27 cellular contexts compared by ENCODE assay signal in genomic region chr6:56343295-56343694, GRCh38.
"Had no signal": no experiment of that assay in that cellular context is flagged by ENCODE, and none has a peak within 500 bp of the region (broad histone marks: within the 10 kb centered on the region; RNA-seq: fewer than 3 reads in every experiment).

No MANE protein-coding gene starts in this region.

- H3K4me3 ChIP-seq: esophagus muscularis mucosa, heart left ventricle, pancreas, prostate gland, skin epidermis, uterus had no signal

- H3K27me3 ChIP-seq: esophagus muscularis mucosa, foreskin keratinocyte, heart left ventricle, pancreas, uterus had no signal

- H3K9me3 ChIP-seq: esophagus muscularis mucosa, heart left ventricle, pancreas, prostate gland, uterus had no signal

- ATAC-seq: activated CD8-positive, alpha-beta T cell treated with anti-CD3 and anti-CD28 coated beads for 36 hours; activated naive CD4-positive, alpha-beta T cell treated with anti-CD3 and anti-CD28 coated beads, Interleukin-2, amount 50 U/mL, for 72 hours; foreskin keratinocyte; heart left ventricle; left colon; naive thymus-derived CD4-positive, alpha-beta T cell; pancreas; sciatic nerve; stimulated activated naive CD8-positive, alpha-beta T cell treated with anti-CD3 and anti-CD28 coated beads, Interleukin-15, Interleukin-2, amounts not matched to agents 100 U/mL and 50 U/mL, for 24 hours had no signal

- H3K4me1 ChIP-seq: esophagus muscularis mucosa, heart left ventricle, pancreas, prostate gland, uterus had no signal

- H3K36me3 ChIP-seq: esophagus muscularis mucosa, heart left ventricle, pancreas, prostate gland, uterus had no signal

- FAIRE-seq: kidney, pancreas had no signal

- DNase-seq: activated B cell treated with CpG ODN at 0.5 μM for 24 hours; activated CD4-positive, alpha-beta T cell treated with anti-CD3 and anti-CD28 coated beads, Interleukin-2, amount 50 U/mL, for 1 hour; activated CD8-positive, alpha-beta T cell treated with anti-CD3 and anti-CD28 coated beads for 36 hours; activated T-cell treated with anti-CD3 and anti-CD28 coated beads, Interleukin-2, amount 50 U/mL, for 48 hours; anterior cingulate cortex; endodermal cell; foreskin keratinocyte; heart left ventricle; hypothalamus; immature natural killer cell; kidney; left colon; midbrain; naive thymus-derived CD4-positive, alpha-beta T cell; nucleus accumbens; pancreas; retina; stimulated activated CD4-positive, alpha-beta T cell treated with anti-CD3 and anti-CD28 coated beads, Interleukin-12 subunit alpha, Interleukin-12 subunit beta, amount 100 ng/mL, for 4 hours; stimulated activated CD4-positive, alpha-beta T cell treated with anti-CD3 and anti-CD28 coated beads, Interleukin-4, amount 100 ng/mL, for 1 hour; stimulated activated naive CD8-positive, alpha-beta T cell treated with anti-CD3 and anti-CD28 coated beads, Interleukin-15, Interleukin-2, amounts not matched to agents 100 U/mL and 50 U/mL, for 24 hours; substantia nigra; uterus had no signal
